In the genomic region with DNA sequence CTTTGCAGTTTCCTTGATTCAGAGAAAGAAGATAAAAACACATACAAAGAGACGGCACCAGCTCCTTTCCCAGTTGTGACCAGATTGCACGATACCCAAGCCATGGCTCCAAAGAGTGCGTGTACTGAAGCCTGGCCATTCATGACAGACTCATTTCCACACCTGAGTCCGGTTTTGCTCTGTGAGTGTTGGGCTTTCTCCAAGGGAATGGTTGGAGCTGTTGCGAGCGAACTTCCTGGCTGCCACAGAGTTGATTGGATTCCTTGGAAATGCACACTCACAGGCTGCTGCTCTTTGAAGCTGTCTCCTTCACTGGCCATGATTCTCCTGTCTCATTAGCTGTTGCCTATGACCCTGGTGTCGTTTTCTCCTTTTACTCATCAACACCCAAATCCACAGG, we compare ENCODE assay signal across 15 cellular contexts. TPM values are rescaled to one million over a fixed set of nuclear protein-coding genes. Genes with fewer than 3 reads are reported as not detected.
A peak's percentile ranks its signal among the peaks of the same experiment; 100 is the strongest.
DNase-seq lines count a peak whose midpoint lies in the region; ATAC-seq and TF ChIP-seq lines count a peak whose summit lies in the region.
"Had no signal": no experiment of that assay in that cellular context is flagged by ENCODE, and none has a peak within 500 bp of the region (broad histone marks: within the 10 kb centered on the region; RNA-seq: fewer than 3 reads in every experiment).

No MANE protein-coding gene starts in this region.

- H3K4me1 Mint-ChIP-seq in natural killer cell treated with Interleukin-12 subunit alpha and Interleukin-12 subunit beta and Interleukin-15 and Interleukin-18, amount 100 ng/mL, for 72 hours (ENCODE audit: low read depth in 2 of 2): peaks cover 4 to 28% of the 10 kb centered on the region in 2 donors
- no peaks in the 10 kb centered on the region for H3K4me1 Mint-ChIP-seq in natural killer cell
- H3K4me1 Mint-ChIP-seq in central memory CD8-positive, alpha-beta T cell: peaks cover 25% of the 10 kb centered on the region

- H3K4me3 Mint-ChIP-seq in natural killer cell treated with Interleukin-12 subunit alpha and Interleukin-12 subunit beta and Interleukin-15 and Interleukin-18, amount 100 ng/mL, for 72 hours: peak overlapping the region; percentile 76
- no peak overlapping the region for H3K4me3 Mint-ChIP-seq in natural killer cell
- H3K4me3 Mint-ChIP-seq in central memory CD8-positive, alpha-beta T cell: peak overlapping the region; percentile 39

- 16 to 35% methylated on average over 7 of the region's 7 CpGs for WGBS in aorta, 2 donors

- peak overlapping the region in 1 of 2 donors; percentile 36 for H3K27ac Mint-ChIP-seq in natural killer cell treated with Interleukin-12 subunit alpha and Interleukin-12 subunit beta and Interleukin-15 and Interleukin-18, amount 100 ng/mL, for 72 hours
- no peak overlapping the region for H3K27ac Mint-ChIP-seq in natural killer cell
- H3K27ac Mint-ChIP-seq in central memory CD8-positive, alpha-beta T cell (ENCODE audit: low read depth): no peak overlapping the region

- H3K36me3 Mint-ChIP-seq in natural killer cell treated with Interleukin-12 subunit alpha and Interleukin-12 subunit beta and Interleukin-15 and Interleukin-18, amount 100 ng/mL, for 72 hours: no peaks in the 10 kb centered on the region
- no peaks in the 10 kb centered on the region for H3K36me3 Mint-ChIP-seq in natural killer cell
- no peaks in the 10 kb centered on the region for H3K36me3 Mint-ChIP-seq in central memory CD8-positive, alpha-beta T cell (ENCODE audit: insufficient read depth)

- intact Hi-C loops in natural killer cell (cut with micrococcal nuclease) (no loop called here), lower lobe of right lung (cut with DNase I) (no loop called here), aorta (cut with DNase I) (no loop called here)

- H3K9me3 ChIP-seq in lower lobe of right lung: no peaks in the 10 kb centered on the region
- H3K9me3 ChIP-seq in aorta (ENCODE audit: control insufficient read depth, low read length): no peaks in the 10 kb centered on the region
- H3K9me3 ChIP-seq: body of pancreas had no signal

- H3K27ac ChIP-seq in lower lobe of right lung (no peak overlapping the region), aorta (ENCODE audit: low read depth in 1 of 2, low read length in 2 of 2) (no peak overlapping the region)
- H3K27ac ChIP-seq: body of pancreas, SK-N-MC had no signal

- H3K4me3 ChIP-seq in lower lobe of right lung (peak overlapping the region; percentile 27), aorta (ENCODE audit: low read length in 2 of 2) (peak overlapping the region; percentile 22 to 51)
- H3K4me3 ChIP-seq: body of pancreas, SK-N-MC had no signal

- no peak for ATAC-seq in natural killer cell treated with Interleukin-12 subunit alpha and Interleukin-12 subunit beta and Interleukin-15 and Interleukin-18, amount 100 ng/mL, for 72 hours
- ATAC-seq in natural killer cell (no peak), lower lobe of right lung (no peak), aorta (ENCODE audit: low FRiP score) (peak; percentile 53)
- ATAC-seq in central memory CD8-positive, alpha-beta T cell (replicated peaks; ENCODE audit: extremely low read depth, poor library complexity, severe bottlenecking): no peak
- ATAC-seq: body of pancreas had no signal

- TF ChIP-seq CTCF in natural killer cell (IDR thresholded peaks at IDR 0.05): no peak
- TF ChIP-seq CTCF in lower lobe of right lung (IDR thresholded peaks at IDR 0.05): no peak

- no peaks in the 10 kb centered on the region for H3K27me3 ChIP-seq in lower lobe of right lung (ENCODE audit: low read depth)
- no peaks in the 10 kb centered on the region for H3K27me3 ChIP-seq in aorta (ENCODE audit: control insufficient read depth in 1 of 2, insufficient read depth in 2 of 2, low read length in 1 of 2)
- H3K27me3 ChIP-seq: body of pancreas had no signal

- H3K9me3 Mint-ChIP-seq in natural killer cell treated with Interleukin-12 subunit alpha and Interleukin-12 subunit beta and Interleukin-15 and Interleukin-18, amount 100 ng/mL, for 72 hours: no peaks in the 10 kb centered on the region
- no peaks in the 10 kb centered on the region for H3K9me3 Mint-ChIP-seq in natural killer cell
- no peaks in the 10 kb centered on the region for H3K9me3 Mint-ChIP-seq in central memory CD8-positive, alpha-beta T cell

- no peak for DNase-seq in natural killer cell treated with Interleukin-12 subunit alpha and Interleukin-12 subunit beta and Interleukin-15 and Interleukin-18, amount 100 ng/mL, for 72 hours (ENCODE audit: low spot score)
- DNase-seq in natural killer cell: no peak
- no peak for DNase-seq in central memory CD8-positive, alpha-beta T cell (ENCODE audit: low spot score in 2 of 2)
- no peak for DNase-seq in lower lobe of right lung
- no peak for DNase-seq in aorta
- DNase-seq in NCI-H82 (lab: John Stamatoyannopoulos, UW): no peak
- DNase-seq in NCI-H187 treated with DMSO at 0.1 percent for 48 hours (lab: John Stamatoyannopoulos, UW): no peak
- DNase-seq in COLO829 (ENCODE audit: low spot score): no peak
- DNase-seq: activated CD4-positive, CD25-positive, alpha-beta regulatory T cell; body of pancreas; DND-41; hippocampal formation; NK-92 treated with Interleukin-12 subunit alpha and Interleukin-12 subunit beta, amount 100 ng/mL, for 24 hours; occipital lobe had no signal

- peaks cover 2 to 24% of the 10 kb centered on the region in 2 donors for H3K27me3 Mint-ChIP-seq in natural killer cell treated with Interleukin-12 subunit alpha and Interleukin-12 subunit beta and Interleukin-15 and Interleukin-18, amount 100 ng/mL, for 72 hours
- peaks cover 5 to 12% of the 10 kb centered on the region in 2 donors for H3K27me3 Mint-ChIP-seq in natural killer cell (ENCODE audit: low read depth in 2 of 2)
- H3K27me3 Mint-ChIP-seq in central memory CD8-positive, alpha-beta T cell: peaks cover 3% of the 10 kb centered on the region

- H3K4me1 ChIP-seq in lower lobe of right lung (no peaks in the 10 kb centered on the region), aorta (ENCODE audit: control insufficient read depth in 1 of 2, insufficient read depth in 2 of 2, low read length in 2 of 2) (no peaks in the 10 kb centered on the region)
- H3K4me1 ChIP-seq: body of pancreas had no signal

- H3K36me3 ChIP-seq in lower lobe of right lung (no peaks in the 10 kb centered on the region), aorta (ENCODE audit: control insufficient read depth in 1 of 2, insufficient read depth in 2 of 2, low read length in 1 of 2) (no peaks in the 10 kb centered on the region)

RNA-seq across cellular contexts. Expression of gene BBS12, which starts 44.0 kb away (rescaled TPM):
- 1 to 10 TPM; 1.0 to 2.2 TPM for total RNA-seq in natural killer cell treated with Interleukin-12 subunit alpha and Interleukin-12 subunit beta and Interleukin-15 and Interleukin-18, amount 100 ng/mL, for 72 hours
- total RNA-seq in natural killer cell (1 to 10 TPM in 2 of 3 donors, under 1 TPM in 1; 0.85 to 1.9 (median 1.8) TPM), lower lobe of right lung (3.9 TPM), aorta (1 to 10 TPM; 3.2 to 3.8 TPM)
- polyA plus RNA-seq in aorta: 1 to 10 TPM; 2.5 to 2.8 TPM
